Comparison of ENCODE assay signal across 8 cellular contexts in the genomic region with DNA sequence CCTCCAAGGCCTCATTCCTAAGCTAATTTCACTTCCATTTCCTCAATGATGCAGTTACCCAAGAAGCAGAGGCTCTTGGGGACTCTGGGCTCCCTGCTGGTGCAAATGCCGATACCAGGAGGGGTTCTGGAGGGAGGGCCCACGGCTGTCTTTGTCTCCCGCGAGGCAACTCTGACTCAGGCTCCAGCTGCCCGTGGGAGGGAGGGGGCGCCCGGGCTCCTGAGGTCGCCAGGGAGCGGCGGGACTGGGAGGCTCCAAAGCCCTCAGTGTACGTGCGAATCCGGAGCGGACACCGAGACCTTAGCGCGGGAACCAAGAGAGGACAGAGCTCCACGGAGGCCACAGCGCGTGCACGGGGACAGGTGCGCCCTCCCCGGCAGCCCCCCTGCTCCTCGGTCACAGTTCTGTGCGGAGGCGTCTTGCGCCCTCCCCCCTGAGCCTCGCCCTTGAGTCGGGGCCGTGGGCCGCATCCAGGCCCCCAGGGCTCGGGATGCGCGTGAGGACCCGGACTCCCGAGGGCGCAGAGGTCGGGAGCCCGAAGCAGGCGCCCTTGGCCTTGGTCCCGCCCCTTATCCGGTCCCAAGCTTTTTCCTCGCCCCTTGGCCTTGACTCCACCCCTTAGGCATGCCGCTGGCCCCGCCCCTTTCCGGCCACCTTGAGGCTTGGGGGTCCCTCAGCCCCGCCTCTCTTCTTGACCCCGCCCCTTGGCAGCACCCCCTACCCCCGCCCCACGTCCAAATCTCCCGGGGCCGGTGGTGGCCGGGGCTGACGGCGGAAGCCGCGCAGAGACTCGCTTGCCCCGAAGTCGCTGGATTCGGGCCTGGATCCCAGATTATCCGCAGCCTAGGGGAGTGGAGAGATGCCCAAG. TPM values are rescaled to one million over a fixed set of nuclear protein-coding genes. Genes with fewer than 3 reads are reported as not detected.
DNase-seq lines count a peak whose midpoint lies in the region; ATAC-seq, FAIRE-seq and TF ChIP-seq lines count a peak whose summit lies in the region.

No MANE protein-coding gene starts in this region.

- TF ChIP-seq CTCF in GM12864 (IDR thresholded peaks at IDR 0.05; ENCODE audit: low read depth, low read length, missing control alignments) (no peak), astrocyte (IDR thresholded peaks at IDR 0.05; ENCODE audit: insufficient read depth, low read depth, low read length) (no peak)

- no peak for FAIRE-seq in astrocyte (lab: Jason Lieb, UNC)

- no peaks in the 10 kb centered on the region for H3K36me3 Mint-ChIP-seq in astrocyte (ENCODE audit: low read depth, unreplicated experiment)

- H3K9me3 Mint-ChIP-seq in astrocyte (ENCODE audit: unreplicated experiment): no peaks in the 10 kb centered on the region

- peaks cover 37% of the 10 kb centered on the region for H3K27me3 Mint-ChIP-seq in astrocyte (ENCODE audit: low read depth, unreplicated experiment)

- H3K27ac ChIP-seq in astrocyte (ENCODE audit: low read depth, low read length): no peak overlapping the region

- H2AFZ ChIP-seq in astrocyte (ENCODE audit: low read depth, low read length): peak overlapping the region; percentile 82

- DNase-seq in GM12864 (ENCODE audit: low read depth): peak; percentile 70
- no peak for DNase-seq in NT2/D1 (ENCODE audit: low read depth, low spot score)
- DNase-seq in astrocyte (ENCODE audit: low read depth): no peak
- peak; percentile 93 for DNase-seq in iPS-NIHi11 (ENCODE audit: low spot score)
- DNase-seq in stimulated activated CD4-positive, alpha-beta T cell treated with anti-CD3 and anti-CD28 coated beads, Interleukin-1b, Interleukin-23, amount 100 ng/mL, for 48 hours: peak; percentile 37
- DNase-seq in NCI-H446 (lab: John Stamatoyannopoulos, UW): no peak
- DNase-seq in NCI-H128 (lab: John Stamatoyannopoulos, UW; ENCODE audit: unreplicated experiment): no peak

- no peaks in the 10 kb centered on the region for H3K79me2 ChIP-seq in astrocyte (ENCODE audit: insufficient read depth, low read length)

- peaks cover 8% of the 10 kb centered on the region for H4K20me1 ChIP-seq in astrocyte (ENCODE audit: insufficient read depth, low read length)

- H3K9me3 ChIP-seq in NT2/D1 (ENCODE audit: insufficient read depth, low read length) (no peaks in the 10 kb centered on the region), astrocyte (ENCODE audit: insufficient read depth, low read depth, low read length) (no peaks in the 10 kb centered on the region)

- H3K9ac ChIP-seq in NT2/D1 (ENCODE audit: insufficient read length, low read depth): peak overlapping the region; percentile 26
- peak overlapping the region; percentile 3 for H3K9ac ChIP-seq in astrocyte (ENCODE audit: low read length)

- H3K4me1 Mint-ChIP-seq in astrocyte (ENCODE audit: low read depth, unreplicated experiment): peaks cover 5% of the 10 kb centered on the region

- peaks cover 59% of the 10 kb centered on the region for H3K27me3 ChIP-seq in NT2/D1 (ENCODE audit: insufficient read depth, insufficient read length)
- H3K27me3 ChIP-seq in astrocyte (ENCODE audit: insufficient read depth, low read length): peaks cover 25% of the 10 kb centered on the region

- ATAC-seq in GM21737 (IDR thresholded peaks at IDR 0.05; ENCODE audit: unreplicated experiment): peak; percentile 46

- H3K36me3 ChIP-seq in NT2/D1 (ENCODE audit: insufficient read depth, insufficient read length, low read length) (no peaks in the 10 kb centered on the region), astrocyte (ENCODE audit: insufficient read depth, low read length) (no peaks in the 10 kb centered on the region)

- peak overlapping the region; percentile 45 for H3K4me3 ChIP-seq in GM12864 (ENCODE audit: low read depth, low read length)
- peak overlapping the region; percentile 2 for H3K4me3 ChIP-seq in NT2/D1 (ENCODE audit: insufficient read length, low read depth)
- H3K4me3 ChIP-seq in astrocyte (ENCODE audit: insufficient read depth, low read depth, low read length): peak overlapping the region; percentile 51

- H3K4me3 Mint-ChIP-seq in astrocyte (ENCODE audit: unreplicated experiment): peak overlapping the region; percentile 62

- H3K27ac Mint-ChIP-seq in astrocyte (ENCODE audit: unreplicated experiment): no peak overlapping the region

- H3K4me1 ChIP-seq in NT2/D1 (ENCODE audit: insufficient read depth, insufficient read length) (peaks cover 5% of the 10 kb centered on the region), astrocyte (ENCODE audit: insufficient read depth, low read length) (peaks cover 11% of the 10 kb centered on the region)

- H3K4me2 ChIP-seq in astrocyte (ENCODE audit: low read length): peak overlapping the region; percentile 87

RNA-seq across cellular contexts. Expression of a gene that starts 4.7 kb away (rescaled TPM):
- not detected in 2 replicates for total RNA-seq in astrocyte

RNA-seq across cellular contexts. Expression of a gene that starts 7.0 kb away (rescaled TPM):
- total RNA-seq in astrocyte: 0.12 TPM in 1 of 2 replicates, not detected in the other

RNA-seq across cellular contexts. Expression of a gene that starts 27.4 kb away (rescaled TPM):
- total RNA-seq in astrocyte: 0.84 and 2.0 TPM in 2 replicates

RNA-seq across cellular contexts. Expression of a gene that starts 49.7 kb away (rescaled TPM):
- 0.43 and 0.52 TPM in 2 replicates for total RNA-seq in astrocyte

Comparison
In these comparisons a context has a peak if more than half of its experiments do, and no peak if none do; other contexts are left out.
1. DNase-seq: peak in GM12864 (single experiment), iPS-NIHi11 (single experiment) and stimulated activated CD4-positive, alpha-beta T cell treated with anti-CD3 and anti-CD28 coated beads, Interleukin-1b, Interleukin-23, amount 100 ng/mL, for 48 hours (single experiment); none in NT2/D1 (single experiment), astrocyte (single experiment), NCI-H446 (0 of 2) and NCI-H128 (single experiment).
2. Peak in every context shown above with its lines, with median percentiles within 50 percentile points of each other: H3K4me3 ChIP-seq.